ENCODE assay signal across 11 cellular contexts in the genomic region with DNA sequence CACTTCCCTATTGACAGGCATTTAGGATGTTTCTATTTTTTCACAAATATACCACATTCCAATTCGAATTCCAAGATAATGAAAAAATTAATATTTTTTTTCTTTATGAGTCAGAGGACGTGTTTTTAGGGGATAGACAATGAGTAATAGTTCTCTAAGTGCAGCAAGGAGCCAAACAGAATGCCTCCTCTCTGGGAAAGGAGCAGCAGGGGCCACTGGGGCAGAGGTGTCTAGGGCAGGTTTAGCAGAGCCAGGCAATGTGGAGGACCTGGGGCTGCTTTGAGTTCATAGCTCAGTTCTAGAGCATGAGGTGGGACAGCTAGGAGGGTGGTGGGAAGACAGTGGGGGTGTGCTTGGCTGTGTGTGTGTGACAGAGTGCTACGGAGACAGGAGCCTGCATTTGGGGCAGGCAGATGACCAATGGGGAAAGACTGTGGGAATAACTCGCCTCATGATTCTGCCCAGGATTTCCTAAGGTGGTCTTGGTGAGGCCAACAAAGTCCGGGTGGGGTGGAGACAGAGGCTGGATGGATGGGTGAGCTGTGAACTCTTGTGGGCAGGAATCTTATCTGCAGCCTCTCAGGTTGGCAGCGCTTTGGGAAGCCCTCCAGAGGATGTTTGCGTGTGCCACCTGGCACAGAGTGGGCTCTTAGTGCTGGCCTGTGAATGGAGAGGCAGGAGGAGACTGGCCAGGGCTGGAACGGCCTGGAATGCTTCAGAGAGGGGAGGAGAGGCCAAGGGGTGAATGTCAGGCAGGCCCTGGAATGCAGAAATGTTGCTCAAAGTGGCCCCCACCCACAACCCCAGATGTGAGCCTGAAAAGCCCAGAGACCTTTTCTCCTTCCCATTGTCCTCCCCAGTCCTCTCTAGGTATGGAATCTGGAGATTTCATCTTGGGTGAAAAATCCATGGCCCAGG. TPM values are rescaled to one million over a fixed set of nuclear protein-coding genes. Genes with fewer than 3 reads are reported as not detected.
A peak's percentile ranks its signal among the peaks of the same experiment; 100 is the strongest.
DNase-seq lines count a peak whose midpoint lies in the region; ATAC-seq lines count a peak whose summit lies in the region.
"Had no signal": no experiment of that assay in that cellular context is flagged by ENCODE, and none has a peak within 500 bp of the region (broad histone marks: within the 10 kb centered on the region; RNA-seq: fewer than 3 reads in every experiment).

No MANE protein-coding gene starts in this region.

- no peak overlapping the region for H4K91ac ChIP-seq in neuronal stem cell (ENCODE audit: low read depth, low read length, poor library complexity)

- no peak overlapping the region for H3K4me2 ChIP-seq in neuronal stem cell (ENCODE audit: insufficient read depth, low read length, poor library complexity, severe bottlenecking)

- H2AK5ac ChIP-seq in neuronal stem cell (ENCODE audit: low read depth, low read length), result no peak overlapping the region

- H2BK15ac ChIP-seq in neuronal stem cell (ENCODE audit: low read length), result no peak overlapping the region

- H2BK5ac ChIP-seq in neuronal stem cell (ENCODE audit: low read length), result no peak overlapping the region

- H3K4me3 ChIP-seq in neuronal stem cell (ENCODE audit: low read length in 2 of 2), result no peak overlapping the region

- peaks cover 0 to 11% of the 10 kb centered on the region in 2 donors for H3K4me1 ChIP-seq in neuronal stem cell (ENCODE audit: control insufficient read depth in 2 of 2, insufficient read depth in 1 of 2, low read depth in 1 of 2, low read length in 2 of 2)

- peak overlapping the region; percentile 49 for H3K18ac ChIP-seq in neuronal stem cell (ENCODE audit: low read length)

- H3K9ac ChIP-seq in neuronal stem cell (ENCODE audit: low read depth, low read length, poor library complexity), result no peak overlapping the region

- H2AFZ ChIP-seq in neuronal stem cell (ENCODE audit: low read length), result no peak overlapping the region

- no CpG with 5 or more reads among the region's 8 CpGs for WGBS in neuronal stem cell (ENCODE audit: extremely low coverage in 2 of 2, insufficient read length in 2 of 2, insufficient replicate concordance in 1 of 2), 2 donors

- no peak overlapping the region for H2BK12ac ChIP-seq in neuronal stem cell (ENCODE audit: low read length)

- no peaks in the 10 kb centered on the region for H3K36me3 ChIP-seq in neuronal stem cell (replicated peaks in 1 of 2; ENCODE audit: control insufficient read depth in 2 of 2, insufficient read depth in 2 of 2, low read length in 2 of 2)

- no peak for ATAC-seq in HG02763 (IDR thresholded peaks at IDR 0.05; ENCODE audit: unreplicated experiment)
- no peak for ATAC-seq in HG02981 (IDR thresholded peaks at IDR 0.05; ENCODE audit: unreplicated experiment)
- ATAC-seq: stimulated activated naive CD8-positive, alpha-beta T cell treated with anti-CD3 and anti-CD28 coated beads, Interleukin-15, amount 100 ng/mL, for 72 hours had no signal

- peaks cover 6 to 62% (median 27%) of the 10 kb centered on the region in 3 experiments for H3K27me3 ChIP-seq in neuronal stem cell (ENCODE audit: control insufficient read depth in 3 of 3, insufficient read depth in 3 of 3, low read depth in 1 of 3, low read length in 3 of 3)

- no peak overlapping the region for H3K23ac ChIP-seq in neuronal stem cell (ENCODE audit: low read depth, low read length, poor library complexity)

- no peaks in the 10 kb centered on the region for H3K79me1 ChIP-seq in neuronal stem cell (ENCODE audit: low read depth, low read length)

- no peaks in the 10 kb centered on the region for H3K9me3 ChIP-seq in neuronal stem cell (replicated peaks in 1 of 2; ENCODE audit: control insufficient read depth in 2 of 2, insufficient read depth in 1 of 2, low read depth in 1 of 2, low read length in 2 of 2)

- DNase-seq in AG20443 (ENCODE audit: low spot score) (peak; percentile 83), NCI-H2029 (lab: John Stamatoyannopoulos, UW) (peak; percentile 20), epithelial cell of prostate (ENCODE audit: low read depth, low spot score) (no peak), neuronal stem cell (ENCODE audit: low spot score) (no peak), SIG-M5 (lab: John Stamatoyannopoulos, UW) (no peak), posterior cingulate gyrus (no peak)
- DNase-seq: DMS 273 treated with DMSO at 0.1 percent for 48 hours; NCI-H2171; stimulated activated naive CD8-positive, alpha-beta T cell treated with anti-CD3 and anti-CD28 coated beads, Interleukin-15, amount 100 ng/mL, for 72 hours had no signal

- H3K14ac ChIP-seq in neuronal stem cell (ENCODE audit: low read length), result no peak overlapping the region

- H3K4ac ChIP-seq in neuronal stem cell (ENCODE audit: low read length), result no peak overlapping the region

- intact Hi-C loops in posterior cingulate gyrus (cut with DNase I), result no loop called here

- H3K27ac ChIP-seq in epithelial cell of prostate (peak overlapping the region; percentile 98), neuronal stem cell (replicated peaks; ENCODE audit: low read length) (no peak overlapping the region)

- H2BK120ac ChIP-seq in neuronal stem cell (ENCODE audit: low read depth, low read length), result no peak overlapping the region

- no peak overlapping the region for H4K8ac ChIP-seq in neuronal stem cell (ENCODE audit: low read depth, low read length)

RNA-seq across cellular contexts. Expression of a gene that starts 2.4 kb away (rescaled TPM):
- 0.24 TPM for polyA plus RNA-seq in neuronal stem cell (2013, experiment 1 of 2)
- 0.18 TPM for polyA plus RNA-seq in neuronal stem cell (2013, experiment 2 of 2)

RNA-seq across cellular contexts. Expression of a gene that starts 38.8 kb away (rescaled TPM):
- polyA plus RNA-seq in neuronal stem cell (2013, experiment 1 of 2), result 0.07 TPM
- 0.07 TPM for polyA plus RNA-seq in neuronal stem cell (2013, experiment 2 of 2)

RNA-seq across cellular contexts. Expression of a gene that starts 43.8 kb away (rescaled TPM):
- 0.06 TPM for polyA plus RNA-seq in neuronal stem cell (2013, experiment 1 of 2)
- 0.08 TPM for polyA plus RNA-seq in neuronal stem cell (2013, experiment 2 of 2)

Comparison
In these comparisons a context has a peak if more than half of its experiments do, and no peak if none do; other contexts are left out.
1. DNase-seq: peak in AG20443 (single experiment) and NCI-H2029 (single experiment); none in epithelial cell of prostate (single experiment), neuronal stem cell (single experiment), SIG-M5 (single experiment) and posterior cingulate gyrus (0 of 10).